In genomic region chr13:51230473-51231105, GRCh38 we compare ENCODE assay signal across 11 cellular contexts. TPM values are rescaled to one million over a fixed set of nuclear protein-coding genes. Genes with fewer than 3 reads are reported as not detected.
DNase-seq lines count a peak whose midpoint lies in the region; ATAC-seq, FAIRE-seq and TF ChIP-seq lines count a peak whose summit lies in the region.
"Had no signal": no experiment of that assay in that cellular context is flagged by ENCODE, and none has a peak within 500 bp of the region (broad histone marks: within the 10 kb centered on the region; RNA-seq: fewer than 3 reads in every experiment).

No MANE protein-coding gene starts in this region.

- H3K4me3 Mint-ChIP-seq in stimulated activated naive CD8-positive, alpha-beta T cell treated with anti-CD3 and anti-CD28 coated beads, Interleukin-15, amount 100 ng/mL, for 72 hours: peak overlapping the region in 1 of 2 donors; percentile 69

- H3K27me3 ChIP-seq in keratinocyte (ENCODE audit: control insufficient read depth, extremely low read depth, insufficient read depth, low read length) (peaks cover 49% of the 10 kb centered on the region), smooth muscle cell (ENCODE audit: low read depth) (peaks cover 29% of the 10 kb centered on the region)

- H3K4me2 ChIP-seq in keratinocyte (ENCODE audit: control insufficient read depth, extremely low read depth, insufficient read depth, low read depth, low read length) (peak overlapping the region; percentile 46), smooth muscle cell (peak overlapping the region; percentile 56)

- H3K4me3 ChIP-seq in choroid plexus epithelial cell (ENCODE audit: low read depth, low read length) (peak overlapping the region; percentile 4), keratinocyte (ENCODE audit: control insufficient read depth in 2 of 3, extremely low read depth in 1 of 3, insufficient read depth in 2 of 3, low read depth in 1 of 3, low read length in 3 of 3) (no peak overlapping the region), smooth muscle cell (no peak overlapping the region)

- H4K20me1 ChIP-seq in keratinocyte (ENCODE audit: control insufficient read depth, extremely low read depth, insufficient read depth, low read length) (no peaks in the 10 kb centered on the region), smooth muscle cell (ENCODE audit: low read depth) (no peaks in the 10 kb centered on the region)

- no peaks in the 10 kb centered on the region for H3K9me3 Mint-ChIP-seq in stimulated activated naive CD8-positive, alpha-beta T cell treated with anti-CD3 and anti-CD28 coated beads, Interleukin-15, amount 100 ng/mL, for 72 hours

- H3K36me3 ChIP-seq in keratinocyte (ENCODE audit: control insufficient read depth in 2 of 2, extremely low read depth in 1 of 2, insufficient read depth in 2 of 2, low read length in 2 of 2): no peaks in the 10 kb centered on the region
- H3K36me3 ChIP-seq in smooth muscle cell (ENCODE audit: low read depth): no peaks in the 10 kb centered on the region

- no peaks in the 10 kb centered on the region for H3K4me1 ChIP-seq in keratinocyte (ENCODE audit: control insufficient read depth, extremely low read depth, insufficient read depth, low read length)
- peaks cover 16% of the 10 kb centered on the region for H3K4me1 ChIP-seq in smooth muscle cell (ENCODE audit: low read depth)

- H2AFZ ChIP-seq in keratinocyte (ENCODE audit: control insufficient read depth, low read length) (no peak overlapping the region), smooth muscle cell (ENCODE audit: low read depth) (peak overlapping the region; percentile 46)

- H3K9ac ChIP-seq in keratinocyte (ENCODE audit: control insufficient read depth, extremely low read depth, insufficient read depth, low read length) (no peak overlapping the region), smooth muscle cell (ENCODE audit: low read depth) (no peak overlapping the region)

- no peaks in the 10 kb centered on the region for H3K79me2 ChIP-seq in keratinocyte (ENCODE audit: control insufficient read depth, insufficient read depth, low read length)
- no peaks in the 10 kb centered on the region for H3K79me2 ChIP-seq in smooth muscle cell (ENCODE audit: low read depth)

- dilution Hi-C loops in keratinocyte (cut with MboI; ENCODE audit: extremely low pct_ligation_motif_present, low sequenced_read_pairs): no loop called here

- H3F3A ChIP-seq in smooth muscle cell (ENCODE audit: low read depth): no peaks in the 10 kb centered on the region

- H3K27ac ChIP-seq in keratinocyte (ENCODE audit: control insufficient read depth, insufficient read depth, low read length) (no peak overlapping the region), smooth muscle cell (ENCODE audit: low read depth) (no peak overlapping the region)

- DNase-seq in HCEC 1CT (peak; percentile 16), choroid plexus epithelial cell (ENCODE audit: low read depth) (peak; percentile 66), keratinocyte (ENCODE audit: low read depth, low spot score) (no peak), smooth muscle cell (lab: John Stamatoyannopoulos, UW; ENCODE audit: unreplicated experiment) (no peak), NCI-H1092 (lab: John Stamatoyannopoulos, UW) (no peak)
- no peak for DNase-seq in stimulated activated naive CD8-positive, alpha-beta T cell treated with anti-CD3 and anti-CD28 coated beads, Interleukin-15, amount 100 ng/mL, for 72 hours
- DNase-seq: activated gamma-delta T cell, GDM1 had no signal

- H3K9me3 ChIP-seq in keratinocyte (ENCODE audit: control insufficient read depth, low read depth, low read length) (no peaks in the 10 kb centered on the region), smooth muscle cell (replicated peaks; ENCODE audit: low read depth) (no peaks in the 10 kb centered on the region)

- TF ChIP-seq CTCF in choroid plexus epithelial cell (conservative IDR thresholded peaks at IDR 0.05; ENCODE audit: low read depth, low read length) (no peak), keratinocyte (optimal IDR thresholded peaks at IDR 0.05 in 1 of 3, IDR thresholded peaks at IDR 0.05 in 1 of 3, conservative IDR thresholded peaks at IDR 0.05 in 1 of 3; ENCODE audit: extremely low read depth in 1 of 3, insufficient read depth in 2 of 3, low read length in 3 of 3) (no peak), smooth muscle cell (IDR thresholded peaks at IDR 0.05; ENCODE audit: borderline replicate concordance, insufficient read depth, poor library complexity, severe bottlenecking) (no peak)

- peaks cover 6% of the 10 kb centered on the region for H3K4me1 Mint-ChIP-seq in stimulated activated naive CD8-positive, alpha-beta T cell treated with anti-CD3 and anti-CD28 coated beads, Interleukin-15, amount 100 ng/mL, for 72 hours

- WGBS in smooth muscle cell (ENCODE audit: low lambda C conversion rate): 49% methylated on average over 8 of the region's 8 CpGs

- FAIRE-seq in keratinocyte (lab: Jason Lieb, UNC): no peak

- H3K9me1 ChIP-seq in keratinocyte (ENCODE audit: control insufficient read depth, extremely low read depth, insufficient read depth, low read length): no peaks in the 10 kb centered on the region

- ATAC-seq in GM21360 (IDR thresholded peaks at IDR 0.05; ENCODE audit: unreplicated experiment): no peak
- ATAC-seq in stimulated activated naive CD8-positive, alpha-beta T cell treated with anti-CD3 and anti-CD28 coated beads, Interleukin-15, amount 100 ng/mL, for 72 hours: no peak
- no peak for ATAC-seq in GM21825 (IDR thresholded peaks at IDR 0.05; ENCODE audit: unreplicated experiment)
- ATAC-seq: left colon had no signal

- H3K27ac Mint-ChIP-seq in stimulated activated naive CD8-positive, alpha-beta T cell treated with anti-CD3 and anti-CD28 coated beads, Interleukin-15, amount 100 ng/mL, for 72 hours: peak overlapping the region in 1 of 2 donors; percentile 77

- H3K27me3 Mint-ChIP-seq in stimulated activated naive CD8-positive, alpha-beta T cell treated with anti-CD3 and anti-CD28 coated beads, Interleukin-15, amount 100 ng/mL, for 72 hours: peaks cover 67% of the 10 kb centered on the region

RNA-seq across cellular contexts. Expression of gene FAM124A, which starts 8.4 kb away (rescaled TPM):
- 0.03 to 0.10 TPM (median 0.05 TPM) in 3 replicates for polyA plus RNA-seq in keratinocyte
- not detected for polyA plus RNA-seq in keratinocyte (2011; ENCODE audit: low read depth)
- 0.08 and 0.09 TPM in 2 replicates for polyA plus RNA-seq in keratinocyte (2011; cell fraction: cytosol; rRNA removed)
- polyA plus RNA-seq in keratinocyte (2011; cell fraction: nucleus; rRNA removed): 0.08 and 0.21 TPM in 2 replicates
- polyA plus RNA-seq in keratinocyte (2012; ENCODE audit: low replicate concordance): 0.07 and 0.08 TPM in 2 replicates
- 0.16 TPM in 1 of 3 replicates, not detected in the others for polyA minus RNA-seq in keratinocyte
- not detected for polyA minus RNA-seq in keratinocyte (2011; cell fraction: cytosol; rRNA and poly(A)+ RNA removed)
- polyA minus RNA-seq in keratinocyte (2011; cell fraction: nucleus; rRNA and poly(A)+ RNA removed): 0.16 TPM in 1 of 2 replicates, not detected in the other
- total RNA-seq in smooth muscle cell: not detected in 2 replicates
- 0.06 and 0.18 TPM in 2 replicates for polyA plus RNA-seq in smooth muscle cell

Comparison
In these comparisons a context has a peak if more than half of its experiments do, and no peak if none do; other contexts are left out.
1. DNase-seq: peak in HCEC 1CT (single experiment) and choroid plexus epithelial cell (single experiment); none in keratinocyte (single experiment), smooth muscle cell (single experiment), stimulated activated naive CD8-positive, alpha-beta T cell treated with anti-CD3 and anti-CD28 coated beads, Interleukin-15, amount 100 ng/mL, for 72 hours (0 of 2) and NCI-H1092 (single experiment).